In the genomic region with DNA sequence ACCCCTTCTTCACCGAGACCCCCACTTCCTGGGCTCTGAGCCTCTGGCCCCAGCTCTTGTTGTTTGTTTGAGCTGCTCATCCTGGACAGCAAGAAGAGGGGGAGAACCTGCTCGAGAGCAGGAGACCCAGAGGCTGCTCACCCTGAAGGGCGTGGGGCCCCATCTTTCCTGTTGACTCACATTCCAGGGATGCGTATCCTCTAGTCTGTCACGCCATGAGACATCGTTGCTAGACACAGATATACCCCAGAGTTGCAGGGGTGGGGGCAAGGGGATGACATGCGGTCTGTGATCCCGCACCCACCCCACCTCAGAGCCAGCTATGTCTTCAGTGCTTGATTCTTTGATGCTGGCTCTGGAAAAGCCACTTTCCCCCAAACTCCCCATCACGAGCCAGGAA, we compare ENCODE assay signal across 1 cellular context.
TF ChIP-seq lines count a peak whose summit lies in the region.

No MANE protein-coding gene starts in this region.

TF ChIP-seq in GM23338, 12 proteins besides CTCF, POLR2A, EP300 and RAD21 (continued from another document):
- TF ChIP-seq, protein P1, sequence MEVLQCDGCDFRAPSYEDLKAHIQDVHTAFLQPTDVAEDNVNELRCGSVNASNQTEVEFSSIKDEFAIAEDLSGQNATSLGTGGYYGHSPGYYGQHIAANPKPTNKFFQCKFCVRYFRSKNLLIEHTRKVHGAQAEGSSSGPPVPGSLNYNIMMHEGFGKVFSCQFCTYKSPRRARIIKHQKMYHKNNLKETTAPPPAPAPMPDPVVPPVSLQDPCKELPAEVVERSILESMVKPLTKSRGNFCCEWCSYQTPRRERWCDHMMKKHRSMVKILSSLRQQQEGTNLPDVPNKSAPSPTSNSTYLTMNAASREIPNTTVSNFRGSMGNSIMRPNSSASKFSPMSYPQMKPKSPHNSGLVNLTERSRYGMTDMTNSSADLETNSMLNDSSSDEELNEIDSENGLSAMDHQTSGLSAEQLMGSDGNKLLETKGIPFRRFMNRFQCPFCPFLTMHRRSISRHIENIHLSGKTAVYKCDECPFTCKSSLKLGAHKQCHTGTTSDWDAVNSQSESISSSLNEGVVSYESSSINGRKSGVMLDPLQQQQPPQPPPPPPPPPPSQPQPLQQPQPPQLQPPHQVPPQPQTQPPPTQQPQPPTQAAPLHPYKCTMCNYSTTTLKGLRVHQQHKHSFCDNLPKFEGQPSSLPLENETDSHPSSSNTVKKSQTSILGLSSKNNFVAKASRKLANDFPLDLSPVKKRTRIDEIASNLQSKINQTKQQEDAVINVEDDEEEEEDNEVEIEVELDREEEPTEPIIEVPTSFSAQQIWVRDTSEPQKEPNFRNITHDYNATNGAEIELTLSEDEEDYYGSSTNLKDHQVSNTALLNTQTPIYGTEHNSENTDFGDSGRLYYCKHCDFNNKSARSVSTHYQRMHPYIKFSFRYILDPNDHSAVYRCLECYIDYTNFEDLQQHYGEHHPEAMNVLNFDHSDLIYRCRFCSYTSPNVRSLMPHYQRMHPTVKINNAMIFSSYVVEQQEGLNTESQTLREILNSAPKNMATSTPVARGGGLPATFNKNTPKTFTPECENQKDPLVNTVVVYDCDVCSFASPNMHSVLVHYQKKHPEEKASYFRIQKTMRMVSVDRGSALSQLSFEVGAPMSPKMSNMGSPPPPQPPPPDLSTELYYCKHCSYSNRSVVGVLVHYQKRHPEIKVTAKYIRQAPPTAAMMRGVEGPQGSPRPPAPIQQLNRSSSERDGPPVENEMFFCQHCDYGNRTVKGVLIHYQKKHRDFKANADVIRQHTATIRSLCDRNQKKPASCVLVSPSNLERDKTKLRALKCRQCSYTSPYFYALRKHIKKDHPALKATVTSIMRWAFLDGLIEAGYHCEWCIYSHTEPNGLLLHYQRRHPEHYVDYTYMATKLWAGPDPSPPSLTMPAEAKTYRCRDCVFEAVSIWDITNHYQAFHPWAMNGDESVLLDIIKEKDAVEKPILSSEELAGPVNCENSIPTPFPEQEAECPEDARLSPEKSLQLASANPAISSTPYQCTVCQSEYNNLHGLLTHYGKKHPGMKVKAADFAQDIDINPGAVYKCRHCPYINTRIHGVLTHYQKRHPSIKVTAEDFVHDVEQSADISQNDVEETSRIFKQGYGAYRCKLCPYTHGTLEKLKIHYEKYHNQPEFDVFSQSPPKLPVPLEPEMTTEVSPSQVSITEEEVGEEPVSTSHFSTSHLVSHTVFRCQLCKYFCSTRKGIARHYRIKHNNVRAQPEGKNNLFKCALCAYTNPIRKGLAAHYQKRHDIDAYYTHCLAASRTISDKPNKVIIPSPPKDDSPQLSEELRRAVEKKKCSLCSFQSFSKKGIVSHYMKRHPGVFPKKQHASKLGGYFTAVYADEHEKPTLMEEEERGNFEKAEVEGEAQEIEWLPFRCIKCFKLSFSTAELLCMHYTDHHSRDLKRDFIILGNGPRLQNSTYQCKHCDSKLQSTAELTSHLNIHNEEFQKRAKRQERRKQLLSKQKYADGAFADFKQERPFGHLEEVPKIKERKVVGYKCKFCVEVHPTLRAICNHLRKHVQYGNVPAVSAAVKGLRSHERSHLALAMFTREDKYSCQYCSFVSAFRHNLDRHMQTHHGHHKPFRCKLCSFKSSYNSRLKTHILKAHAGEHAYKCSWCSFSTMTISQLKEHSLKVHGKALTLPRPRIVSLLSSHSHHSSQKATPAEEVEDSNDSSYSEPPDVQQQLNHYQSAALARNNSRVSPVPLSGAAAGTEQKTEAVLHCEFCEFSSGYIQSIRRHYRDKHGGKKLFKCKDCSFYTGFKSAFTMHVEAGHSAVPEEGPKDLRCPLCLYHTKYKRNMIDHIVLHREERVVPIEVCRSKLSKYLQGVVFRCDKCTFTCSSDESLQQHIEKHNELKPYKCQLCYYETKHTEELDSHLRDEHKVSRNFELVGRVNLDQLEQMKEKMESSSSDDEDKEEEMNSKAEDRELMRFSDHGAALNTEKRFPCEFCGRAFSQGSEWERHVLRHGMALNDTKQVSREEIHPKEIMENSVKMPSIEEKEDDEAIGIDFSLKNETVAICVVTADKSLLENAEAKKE (CRISPR knock-in tag; IDR thresholded peaks at IDR 0.05): no peak
- no peak for TF ChIP-seq NANOG (IDR thresholded peaks at IDR 0.05; ENCODE audit: borderline replicate concordance)
TF ChIP-seq in GM23338: peak in this region for 0.
